Comparison of ENCODE assay signal across 8 cellular contexts in the genomic region with DNA sequence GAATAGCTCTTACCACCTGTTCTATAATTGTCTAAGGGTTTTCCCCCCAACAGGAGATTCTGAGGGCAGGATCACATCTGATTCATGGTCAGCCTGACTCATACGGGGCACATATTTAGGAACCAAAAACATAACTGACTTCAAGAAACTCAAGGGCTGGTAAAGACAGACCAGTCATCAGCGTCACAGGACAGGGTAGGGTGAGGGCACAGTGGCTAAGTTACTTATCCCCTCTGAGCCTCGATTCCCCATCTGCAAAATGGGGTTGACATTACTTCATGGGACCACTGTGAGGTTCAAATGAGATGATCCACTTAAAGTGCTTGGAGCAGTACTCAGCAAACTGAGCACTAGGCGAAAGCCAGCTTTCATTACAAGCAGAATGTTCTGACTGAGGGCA. TPM values are rescaled to one million over a fixed set of nuclear protein-coding genes. Genes with fewer than 3 reads are reported as not detected.
A peak's percentile ranks its signal among the peaks of the same experiment; 100 is the strongest.
DNase-seq lines count a peak whose midpoint lies in the region; ATAC-seq, FAIRE-seq and TF ChIP-seq lines count a peak whose summit lies in the region.

No MANE protein-coding gene starts in this region.

- no peaks in the 10 kb centered on the region for H3K9me2 ChIP-seq in GM23248 (ENCODE audit: insufficient read depth)

- no peaks in the 10 kb centered on the region for H3K27me3 Mint-ChIP-seq in CD8-positive, alpha-beta T cell (ENCODE audit: low read depth)
- peaks cover 8% of the 10 kb centered on the region for H3K27me3 Mint-ChIP-seq in brain

- DNase-seq in CD8-positive, alpha-beta T cell = peak in 4 of 7 experiments; percentile 1 to 27 (median 15)
- DNase-seq in GM23248 (peak; percentile 83), RWPE1 (ENCODE audit: low spot score) (peak; percentile 52), HepG2 (ENCODE audit: low spot score) (no peak), NCI-H2107 (lab: John Stamatoyannopoulos, UW) (no peak)
- DNase-seq in stimulated activated CD8-positive, alpha-beta memory T cell treated with anti-CD3 and anti-CD28 coated beads, Interleukin-2, amount 100 ng/mL, for 48 hours (ENCODE audit: low read depth in 2 of 2) = peak; percentile 8 to 40

- H3K9ac ChIP-seq in GM23248 = peak overlapping the region; percentile 98
- peak overlapping the region; percentile 86 for H3K9ac ChIP-seq in HepG2 (ENCODE audit: insufficient read depth, low read depth, low read length)

- no peaks in the 10 kb centered on the region for H4K20me1 ChIP-seq in GM23248 (ENCODE audit: insufficient read depth)
- H4K20me1 ChIP-seq in HepG2 (ENCODE audit: insufficient read depth, low read length) = no peaks in the 10 kb centered on the region

- H3K27ac ChIP-seq in CD8-positive, alpha-beta T cell (ENCODE audit: low read depth, low read length) = peak overlapping the region; percentile 86
- H3K27ac ChIP-seq in GM23248 = peak overlapping the region; percentile 91
- peak overlapping the region; percentile 87 for H3K27ac ChIP-seq in RWPE1
- peak overlapping the region; percentile 63 for H3K27ac ChIP-seq in HepG2 (ENCODE audit: extremely low read length, insufficient read depth, low read length)

- H3K4me2 ChIP-seq in GM23248 (ENCODE audit: unreplicated experiment) (peak overlapping the region; percentile 90), HepG2 (ENCODE audit: low read depth, low read length) (peak overlapping the region; percentile 89)

- no peaks in the 10 kb centered on the region for H3K9me3 ChIP-seq in CD8-positive, alpha-beta T cell (ENCODE audit: low read length)
- H3K9me3 ChIP-seq in GM23248 (ENCODE audit: low read depth) = no peaks in the 10 kb centered on the region
- no peaks in the 10 kb centered on the region for H3K9me3 ChIP-seq in HepG2 (ENCODE audit: low read length)

- no peak for TF ChIP-seq POLR2A in HepG2 (IDR thresholded peaks at IDR 0.05; ENCODE audit: insufficient read depth in 1 of 2, low read depth in 2 of 2, low read length in 2 of 2)

- in situ Hi-C loops in GM23248 (cut with MboI) = no loop called here
- in situ Hi-C loops in HepG2 (cut with HindIII; ENCODE audit: extremely low pct_ligation_motif_present, low pct_unique_long_range_greater_than_20kb) = no loop called here

- no peak for TF ChIP-seq CTCF in CD8-positive, alpha-beta T cell (IDR thresholded peaks at IDR 0.05)
- TF ChIP-seq CTCF in RWPE1 (conservative IDR thresholded peaks at IDR 0.05; ENCODE audit: low read depth) (no peak), brain (conservative IDR thresholded peaks at IDR 0.05) (no peak), HepG2 (CRISPR knock-in tag; IDR thresholded peaks at IDR 0.05) (no peak)

- no peak for FAIRE-seq in HepG2 (lab: Jason Lieb, UNC)

- no peaks in the 10 kb centered on the region for H3K9me3 Mint-ChIP-seq in CD8-positive, alpha-beta T cell
- no peaks in the 10 kb centered on the region for H3K9me3 Mint-ChIP-seq in brain

- BruUV-seq in HepG2 (replicated peaks; lab: Mats Ljungman, UMichigan) = TSS peak; percentile 87

- peaks cover 15% of the 10 kb centered on the region; the same call in 1 of the 2 replicates for H3F3A ChIP-seq in GM23248 (ENCODE audit: insufficient read depth)

- H3K27ac Mint-ChIP-seq in CD8-positive, alpha-beta T cell = peak overlapping the region; percentile 96
- H3K27ac Mint-ChIP-seq in brain = peak overlapping the region; percentile 87 to 98 (median 97)

- TF ChIP-seq RAD21 in HepG2 (CRISPR knock-in tag; IDR thresholded peaks at IDR 0.05) = no peak

- TF ChIP-seq EP300 in HepG2 (IDR thresholded peaks at IDR 0.05; ENCODE audit: low read depth in 2 of 2, low read length in 2 of 2) = no peak
- TF ChIP-seq EP300 in HepG2 (CRISPR knock-in tag; IDR thresholded peaks at IDR 0.05; ENCODE audit: borderline replicate concordance) = no peak

- H3K4me3 ChIP-seq in CD8-positive, alpha-beta T cell (ENCODE audit: low read depth, low read length) = peak overlapping the region; percentile 67
- H3K4me3 ChIP-seq in GM23248 (peak overlapping the region; percentile 99), HepG2 (replicated peaks in 1 of 3; ENCODE audit: insufficient read depth in 1 of 3, low read depth in 2 of 3, low read length in 3 of 3) (peak overlapping the region; percentile 83 to 92 (median 84))

- POLR2A ChIA-PET in CD8-positive, alpha-beta T cell (lab: Charles Lee) = interaction anchor here (0.5 to 1.6 kb wide), 6 partner anchors 8 to 538 kb away, joined by 3 to 5 read pairs (median 3); no protein-coding TSS in a partner anchor
- POLR2A ChIA-PET in RWPE1 (lab: Yijun Ruan, JAX; ENCODE audit: low non-redundant PET) = interaction anchor here (0.7 kb wide), 1 partner anchor 14 kb away, joined by 3 read pairs; no protein-coding TSS in a partner anchor
- POLR2A ChIA-PET in HepG2 (lab: Yijun Ruan, JAX) = interaction anchor here (0.6 to 1.9 kb wide), 6 partner anchors 8 to 115 kb away, joined by 3 to 10 read pairs (median 4); a partner anchor contains a TSS

- H3K36me3 Mint-ChIP-seq in CD8-positive, alpha-beta T cell = peaks cover 34% of the 10 kb centered on the region
- H3K36me3 Mint-ChIP-seq in brain = peaks cover 23% of the 10 kb centered on the region

- no peaks in the 10 kb centered on the region for H3K27me3 ChIP-seq in CD8-positive, alpha-beta T cell (ENCODE audit: insufficient read depth, low read length)
- H3K27me3 ChIP-seq in GM23248 (replicated peaks; ENCODE audit: insufficient read depth) (no peaks in the 10 kb centered on the region), HepG2 (ENCODE audit: control insufficient read depth in 1 of 2, insufficient read depth in 2 of 2, low read length in 2 of 2) (no peaks in the 10 kb centered on the region; a peak in 1 of 5 replicates)

- H3K4me1 Mint-ChIP-seq in CD8-positive, alpha-beta T cell (ENCODE audit: low read depth) = peaks cover 28% of the 10 kb centered on the region
- peaks cover 19% of the 10 kb centered on the region for H3K4me1 Mint-ChIP-seq in brain

- 2% methylated on average over 4 of the region's 4 CpGs for WGBS in GM23248 (ENCODE audit: low coverage in 1 of 2, low lambda C conversion rate in 2 of 2, missing lambda C conversion rate in 2 of 2), 2 experiments
- 3% methylated on average over 4 of the region's 4 CpGs for WGBS in HepG2 (ENCODE audit: low lambda C conversion rate)

- CTCF ChIA-PET in CD8-positive, alpha-beta T cell (lab: Charles Lee) = interaction anchor here (1.2 to 1.5 kb wide), 3 partner anchors 14 to 47 kb away, joined by 3 to 4 read pairs (median 4); no protein-coding TSS in a partner anchor
- CTCF ChIA-PET in RWPE1 (lab: Yijun Ruan, JAX) (interaction anchor here (0.7 kb wide), 1 partner anchor 232 kb away, joined by 4 read pairs; no protein-coding TSS in a partner anchor), HepG2 (lab: Yijun Ruan, JAX; ENCODE audit: low intra/inter-chr PET ratio, low total read pairs) (no interaction called here)

- H3K79me2 ChIP-seq in GM23248 (ENCODE audit: insufficient read depth) = peaks cover 60% of the 10 kb centered on the region
- H3K79me2 ChIP-seq in HepG2 (ENCODE audit: insufficient read depth, low read length) = peaks cover 19% of the 10 kb centered on the region

- peak; percentile 26 for ATAC-seq in CD8-positive, alpha-beta T cell
- ATAC-seq in HepG2 = no peak
- ATAC-seq in GM21381 (IDR thresholded peaks at IDR 0.05; ENCODE audit: unreplicated experiment) = no peak

- peaks cover 15% of the 10 kb centered on the region for H3K4me1 ChIP-seq in CD8-positive, alpha-beta T cell (ENCODE audit: insufficient read depth, low read length)
- H3K4me1 ChIP-seq in GM23248 (ENCODE audit: insufficient read depth) = peaks cover 13% of the 10 kb centered on the region
- H3K4me1 ChIP-seq in HepG2 (ENCODE audit: insufficient read depth, low read length) = peaks cover 37% of the 10 kb centered on the region

- H2AFZ ChIP-seq in GM23248 (peak overlapping the region; percentile 96), HepG2 (ENCODE audit: low read length) (no peak overlapping the region)

- peaks cover 7% of the 10 kb centered on the region for H3K36me3 ChIP-seq in CD8-positive, alpha-beta T cell (ENCODE audit: insufficient read depth, low read length)
- H3K36me3 ChIP-seq in GM23248 (ENCODE audit: low read depth) = peaks cover 12% of the 10 kb centered on the region; the same call in 1 of the 2 replicates
- H3K36me3 ChIP-seq in HepG2 (replicated peaks in 1 of 2; ENCODE audit: control insufficient read depth in 1 of 2, insufficient read depth in 2 of 2, low read length in 2 of 2) = 0 out of 5 replicates have a peak, but pooled peaks cover 0 to 12% of the 10 kb centered on the region in 2 experiments

- peak overlapping the region; percentile 95 for H3K4me3 Mint-ChIP-seq in CD8-positive, alpha-beta T cell
- peak overlapping the region in 4 of 5 experiments; percentile 93 to 98 (median 96) for H3K4me3 Mint-ChIP-seq in brain

- intact Hi-C loops in CD8-positive, alpha-beta T cell (cut with DNase I, micrococcal nuclease) = loop anchor here (1.0 to 5.0 kb wide), 11 partner anchors 43 to 1559 kb away; a partner anchor contains a TSS
- intact Hi-C loops in HepG2 (cut with micrococcal nuclease; ENCODE audit: unreplicated experiment) = loop anchor here (2.0 to 5.0 kb wide), 2 partner anchors 43 to 230 kb away; a partner anchor contains a TSS

RNA-seq across cellular contexts. Expression of a gene that starts 0.6 kb away (rescaled TPM):
- 10 to 100 TPM; 15.9 to 19.2 TPM for total RNA-seq in CD8-positive, alpha-beta T cell
- total RNA-seq in GM23248 (2014; rRNA removed; shearing (Covaris generic)) = 45.7 and 52.1 TPM in 2 replicates
- polyA plus RNA-seq in GM23248 (2016; fragmentation: Nextera tagmentation; extraction: Ambion mirVana) = 60.3 and 60.5 TPM in 2 replicates
- polyA plus RNA-seq in brain (ENCODE audit: insufficient read depth, low read depth, low replicate concordance) = 41.0 TPM
- 42.8 and 59.7 TPM in 2 replicates for total RNA-seq in HepG2 (2016; rRNA removed; fragmentation: Illumina TruSeq; extraction: Trizol)
- 9.8 and 10.7 TPM in 2 replicates for total RNA-seq in HepG2 (2016; cell fraction: cytosol; rRNA removed; fragmentation: Illumina TruSeq; extraction: Trizol; ENCODE audit: low read depth)
- total RNA-seq in HepG2 (2016; cell fraction: insoluble cytoplasmic fraction; rRNA removed; fragmentation: Illumina TruSeq; extraction: Trizol) = 42.0 and 63.9 TPM in 2 replicates
- total RNA-seq in HepG2 (2016; cell fraction: membrane; rRNA removed; fragmentation: Illumina TruSeq; extraction: Trizol) = 19.4 and 21.7 TPM in 2 replicates
- 14.1 and 15.2 TPM in 2 replicates for total RNA-seq in HepG2 (2016; cell fraction: nucleus; rRNA removed; fragmentation: Illumina TruSeq; extraction: Trizol)
- 30.9 and 32.8 TPM in 2 replicates for polyA plus RNA-seq in HepG2 (2011; rRNA removed)
- 37.0 and 48.8 TPM in 2 replicates for polyA plus RNA-seq in HepG2 (2011; cell fraction: cytosol; rRNA removed)
- 9.4 and 12.4 TPM in 2 replicates for polyA plus RNA-seq in HepG2 (2011; cell fraction: nucleus; rRNA removed)
- polyA plus RNA-seq in HepG2 (2012) = 22.1 and 22.3 TPM in 2 replicates
- polyA plus RNA-seq in HepG2 (2016; cell fraction: cytosol; fragmentation: Illumina TruSeq; extraction: Trizol; ENCODE audit: low read depth) = 14.5 and 14.8 TPM in 2 replicates
- 70.2 and 75.7 TPM in 2 replicates for polyA plus RNA-seq in HepG2 (2016; cell fraction: insoluble cytoplasmic fraction; fragmentation: Illumina TruSeq; extraction: Trizol; ENCODE audit: low read depth)
- polyA plus RNA-seq in HepG2 (2016; cell fraction: membrane; fragmentation: Illumina TruSeq; extraction: Trizol; ENCODE audit: low read depth) = 15.8 and 20.2 TPM in 2 replicates
- 24.1 and 25.0 TPM in 2 replicates for polyA plus RNA-seq in HepG2 (2016; cell fraction: nucleus; fragmentation: Illumina TruSeq; extraction: Trizol; ENCODE audit: insufficient read depth, low read depth)
- 47.0 and 60.6 TPM in 2 replicates for polyA minus RNA-seq in HepG2 (2011; rRNA and poly(A)+ RNA removed; ENCODE audit: low replicate concordance)
- polyA minus RNA-seq in HepG2 (2011; cell fraction: cytosol; rRNA and poly(A)+ RNA removed) = 13.5 and 13.8 TPM in 2 replicates
- polyA minus RNA-seq in HepG2 (2011; cell fraction: nucleus; rRNA and poly(A)+ RNA removed) = 17.0 and 18.9 TPM in 2 replicates

RNA-seq across cellular contexts. Expression of a gene that starts 0.7 kb away (rescaled TPM):
- total RNA-seq in CD8-positive, alpha-beta T cell = 1 to 10 TPM; 3.4 to 5.8 TPM
- 10.1 and 15.8 TPM in 2 replicates for total RNA-seq in GM23248 (2014; rRNA removed; shearing (Covaris generic))
- 9.1 and 11.4 TPM in 2 replicates for polyA plus RNA-seq in GM23248 (2016; fragmentation: Nextera tagmentation; extraction: Ambion mirVana)
- polyA plus RNA-seq in brain (ENCODE audit: insufficient read depth, low read depth, low replicate concordance) = 14.8 TPM
- 5.7 and 13.6 TPM in 2 replicates for total RNA-seq in HepG2 (2016; rRNA removed; fragmentation: Illumina TruSeq; extraction: Trizol)
- total RNA-seq in HepG2 (2016; cell fraction: cytosol; rRNA removed; fragmentation: Illumina TruSeq; extraction: Trizol; ENCODE audit: low read depth) = 1.9 and 2.0 TPM in 2 replicates
- 7.0 and 9.8 TPM in 2 replicates for total RNA-seq in HepG2 (2016; cell fraction: insoluble cytoplasmic fraction; rRNA removed; fragmentation: Illumina TruSeq; extraction: Trizol)
- 2.6 and 5.0 TPM in 2 replicates for total RNA-seq in HepG2 (2016; cell fraction: membrane; rRNA removed; fragmentation: Illumina TruSeq; extraction: Trizol)
- total RNA-seq in HepG2 (2016; cell fraction: nucleus; rRNA removed; fragmentation: Illumina TruSeq; extraction: Trizol) = 7.5 and 9.3 TPM in 2 replicates
- polyA plus RNA-seq in HepG2 (2011; rRNA removed) = 3.5 and 4.6 TPM in 2 replicates
- 2.6 and 2.7 TPM in 2 replicates for polyA plus RNA-seq in HepG2 (2011; cell fraction: cytosol; rRNA removed)
- polyA plus RNA-seq in HepG2 (2011; cell fraction: nucleus; rRNA removed) = 7.3 and 11.9 TPM in 2 replicates
- 3.2 and 3.8 TPM in 2 replicates for polyA plus RNA-seq in HepG2 (2012)
- polyA plus RNA-seq in HepG2 (2016; cell fraction: cytosol; fragmentation: Illumina TruSeq; extraction: Trizol; ENCODE audit: low read depth) = 0.25 and 0.41 TPM in 2 replicates
- polyA plus RNA-seq in HepG2 (2016; cell fraction: insoluble cytoplasmic fraction; fragmentation: Illumina TruSeq; extraction: Trizol; ENCODE audit: low read depth) = 3.3 and 5.5 TPM in 2 replicates
- polyA plus RNA-seq in HepG2 (2016; cell fraction: membrane; fragmentation: Illumina TruSeq; extraction: Trizol; ENCODE audit: low read depth) = 0.94 and 1.0 TPM in 2 replicates
- 8.0 and 10.0 TPM in 2 replicates for polyA plus RNA-seq in HepG2 (2016; cell fraction: nucleus; fragmentation: Illumina TruSeq; extraction: Trizol; ENCODE audit: insufficient read depth, low read depth)
- 12.3 and 15.8 TPM in 2 replicates for polyA minus RNA-seq in HepG2 (2011; rRNA and poly(A)+ RNA removed; ENCODE audit: low replicate concordance)
- polyA minus RNA-seq in HepG2 (2011; cell fraction: cytosol; rRNA and poly(A)+ RNA removed) = 3.6 and 7.3 TPM in 2 replicates
- 8.8 and 9.8 TPM in 2 replicates for polyA minus RNA-seq in HepG2 (2011; cell fraction: nucleus; rRNA and poly(A)+ RNA removed)

RNA-seq across cellular contexts. Expression of a gene that starts 42.5 kb away (rescaled TPM):
- 10 to 100 TPM; 25.9 to 28.1 TPM for total RNA-seq in CD8-positive, alpha-beta T cell
- total RNA-seq in GM23248 (2014; rRNA removed; shearing (Covaris generic)) = 6.7 and 8.4 TPM in 2 replicates
- polyA plus RNA-seq in GM23248 (2016; fragmentation: Nextera tagmentation; extraction: Ambion mirVana) (3.5 and 4.2 TPM in 2 replicates), brain (ENCODE audit: insufficient read depth, low read depth, low replicate concordance) (8.7 TPM), HepG2 (2011; rRNA removed) (9.3 and 11.1 TPM in 2 replicates)
- 8.2 and 12.8 TPM in 2 replicates for total RNA-seq in HepG2 (2016; rRNA removed; fragmentation: Illumina TruSeq; extraction: Trizol)
- total RNA-seq in HepG2 (2016; cell fraction: cytosol; rRNA removed; fragmentation: Illumina TruSeq; extraction: Trizol; ENCODE audit: low read depth) = 9.1 and 10.6 TPM in 2 replicates
- 8.4 and 10.7 TPM in 2 replicates for total RNA-seq in HepG2 (2016; cell fraction: insoluble cytoplasmic fraction; rRNA removed; fragmentation: Illumina TruSeq; extraction: Trizol)
- total RNA-seq in HepG2 (2016; cell fraction: membrane; rRNA removed; fragmentation: Illumina TruSeq; extraction: Trizol) = 9.6 and 11.1 TPM in 2 replicates
- 11.5 and 11.8 TPM in 2 replicates for total RNA-seq in HepG2 (2016; cell fraction: nucleus; rRNA removed; fragmentation: Illumina TruSeq; extraction: Trizol)
- polyA plus RNA-seq in HepG2 (2011; cell fraction: cytosol; rRNA removed) = 5.1 and 6.1 TPM in 2 replicates
- 26.5 and 27.5 TPM in 2 replicates for polyA plus RNA-seq in HepG2 (2011; cell fraction: nucleus; rRNA removed)
- 4.2 and 5.2 TPM in 2 replicates for polyA plus RNA-seq in HepG2 (2012)
- 1.3 and 1.6 TPM in 2 replicates for polyA plus RNA-seq in HepG2 (2016; cell fraction: cytosol; fragmentation: Illumina TruSeq; extraction: Trizol; ENCODE audit: low read depth)
- polyA plus RNA-seq in HepG2 (2016; cell fraction: insoluble cytoplasmic fraction; fragmentation: Illumina TruSeq; extraction: Trizol; ENCODE audit: low read depth) = 5.7 and 6.5 TPM in 2 replicates
- 3.0 and 4.1 TPM in 2 replicates for polyA plus RNA-seq in HepG2 (2016; cell fraction: membrane; fragmentation: Illumina TruSeq; extraction: Trizol; ENCODE audit: low read depth)
- polyA plus RNA-seq in HepG2 (2016; cell fraction: nucleus; fragmentation: Illumina TruSeq; extraction: Trizol; ENCODE audit: insufficient read depth, low read depth) = 33.2 and 35.7 TPM in 2 replicates
- 7.4 and 14.9 TPM in 2 replicates for polyA minus RNA-seq in HepG2 (2011; rRNA and poly(A)+ RNA removed; ENCODE audit: low replicate concordance)
- 4.6 and 4.8 TPM in 2 replicates for polyA minus RNA-seq in HepG2 (2011; cell fraction: cytosol; rRNA and poly(A)+ RNA removed)
- polyA minus RNA-seq in HepG2 (2011; cell fraction: nucleus; rRNA and poly(A)+ RNA removed) = 11.6 and 11.8 TPM in 2 replicates

RNA-seq across cellular contexts. Expression of a gene that starts 57.1 kb away (rescaled TPM):
- total RNA-seq in CD8-positive, alpha-beta T cell = 1 to 10 TPM; 2.7 to 3.6 TPM
- 34.9 and 43.4 TPM in 2 replicates for total RNA-seq in GM23248 (2014; rRNA removed; shearing (Covaris generic))
- polyA plus RNA-seq in GM23248 (2016; fragmentation: Nextera tagmentation; extraction: Ambion mirVana) (65.8 and 67.9 TPM in 2 replicates), brain (ENCODE audit: insufficient read depth, low read depth, low replicate concordance) (7.6 TPM), HepG2 (2011; rRNA removed) (16.9 and 17.6 TPM in 2 replicates)
- 11.8 and 15.3 TPM in 2 replicates for total RNA-seq in HepG2 (2016; rRNA removed; fragmentation: Illumina TruSeq; extraction: Trizol)
- 7.0 and 12.1 TPM in 2 replicates for total RNA-seq in HepG2 (2016; cell fraction: cytosol; rRNA removed; fragmentation: Illumina TruSeq; extraction: Trizol; ENCODE audit: low read depth)
- total RNA-seq in HepG2 (2016; cell fraction: insoluble cytoplasmic fraction; rRNA removed; fragmentation: Illumina TruSeq; extraction: Trizol) = 10.5 and 15.8 TPM in 2 replicates
- total RNA-seq in HepG2 (2016; cell fraction: membrane; rRNA removed; fragmentation: Illumina TruSeq; extraction: Trizol) = 15.2 and 16.8 TPM in 2 replicates
- 26.0 and 26.9 TPM in 2 replicates for total RNA-seq in HepG2 (2016; cell fraction: nucleus; rRNA removed; fragmentation: Illumina TruSeq; extraction: Trizol)
- 10.7 and 15.6 TPM in 2 replicates for polyA plus RNA-seq in HepG2 (2011; cell fraction: cytosol; rRNA removed)
- polyA plus RNA-seq in HepG2 (2011; cell fraction: nucleus; rRNA removed) = 56.1 and 57.8 TPM in 2 replicates
- polyA plus RNA-seq in HepG2 (2012) = 7.0 and 8.7 TPM in 2 replicates
- polyA plus RNA-seq in HepG2 (2016; cell fraction: cytosol; fragmentation: Illumina TruSeq; extraction: Trizol; ENCODE audit: low read depth) = 13.9 and 14.7 TPM in 2 replicates
- 15.1 and 15.7 TPM in 2 replicates for polyA plus RNA-seq in HepG2 (2016; cell fraction: insoluble cytoplasmic fraction; fragmentation: Illumina TruSeq; extraction: Trizol; ENCODE audit: low read depth)
- 19.4 and 21.3 TPM in 2 replicates for polyA plus RNA-seq in HepG2 (2016; cell fraction: membrane; fragmentation: Illumina TruSeq; extraction: Trizol; ENCODE audit: low read depth)
- 51.9 and 52.5 TPM in 2 replicates for polyA plus RNA-seq in HepG2 (2016; cell fraction: nucleus; fragmentation: Illumina TruSeq; extraction: Trizol; ENCODE audit: insufficient read depth, low read depth)
- polyA minus RNA-seq in HepG2 (2011; rRNA and poly(A)+ RNA removed; ENCODE audit: low replicate concordance) = 4.3 and 8.7 TPM in 2 replicates
- polyA minus RNA-seq in HepG2 (2011; cell fraction: cytosol; rRNA and poly(A)+ RNA removed) = 5.2 and 5.4 TPM in 2 replicates
- polyA minus RNA-seq in HepG2 (2011; cell fraction: nucleus; rRNA and poly(A)+ RNA removed) = 29.5 and 42.1 TPM in 2 replicates

Comparison
In these comparisons a context has a peak if more than half of its experiments do, and no peak if none do; other contexts are left out.
1. DNase-seq: peak in CD8-positive, alpha-beta T cell (4 of 7), GM23248 (single experiment), RWPE1 (single experiment) and stimulated activated CD8-positive, alpha-beta memory T cell treated with anti-CD3 and anti-CD28 coated beads, Interleukin-2, amount 100 ng/mL, for 48 hours (2 of 2); none in HepG2 (single experiment) and NCI-H2107 (single experiment).
2. Peak in every context shown above with its lines, with median percentiles within 50 percentile points of each other: H3K27ac ChIP-seq and H3K4me3 ChIP-seq.